Comparison of ENCODE assay signal across 24 cellular contexts in genomic region chr16:67210069-67210937, GRCh38. TPM values are rescaled to one million over a fixed set of nuclear protein-coding genes. Genes with fewer than 3 reads are reported as not detected.
DNase-seq lines count a peak whose midpoint lies in the region; FAIRE-seq and TF ChIP-seq lines count a peak whose summit lies in the region.
"Had no signal": no experiment of that assay in that cellular context is flagged by ENCODE, and none has a peak within 500 bp of the region (broad histone marks: within the 10 kb centered on the region; RNA-seq: fewer than 3 reads in every experiment).

No MANE protein-coding gene starts in this region.

- H3K4me2 ChIP-seq in H1 (ENCODE audit: insufficient read depth in 1 of 2, low read depth in 2 of 2, low read length in 2 of 2) (no peak overlapping the region), neuronal stem cell (ENCODE audit: insufficient read depth, low read length, poor library complexity, severe bottlenecking) (no peak overlapping the region)
- H3K4me2 ChIP-seq: BLaER1, KMS-11, SK-N-SH had no signal

- H4K20me1 ChIP-seq in H1 (replicated peaks in 1 of 2; ENCODE audit: control insufficient read depth in 1 of 2, insufficient read depth in 2 of 2, low read length in 2 of 2): no peaks in the 10 kb centered on the region
- H4K20me1 ChIP-seq: BLaER1 had no signal

- no peak overlapping the region for H3K4me3 ChIP-seq in H1 (ENCODE audit: extremely low read depth in 1 of 4, insufficient read depth in 2 of 4, low read depth in 3 of 4, low read length in 4 of 4)
- H3K4me3 ChIP-seq in neuronal stem cell (ENCODE audit: low read length in 2 of 2): no peak overlapping the region
- H3K4me3 ChIP-seq: BLaER1 had no signal

- WGBS in H1 (ENCODE audit: extremely low coverage in 1 of 2, insufficient coverage in 1 of 2, insufficient read length in 1 of 2, insufficient replicate concordance in 2 of 2, low coverage in 1 of 2, low lambda C conversion rate in 2 of 2, missing lambda C conversion rate in 1 of 2), 2 experiments: 84% methylated on average over 25 of the region's 25 CpGs; no CpG with 5 or more reads in 1 of the 2 experiments
- WGBS in neuronal stem cell (ENCODE audit: extremely low coverage in 2 of 2, insufficient read length in 2 of 2, insufficient replicate concordance in 1 of 2), 2 donors: no CpG with 5 or more reads among the region's 25 CpGs

- H3K23ac ChIP-seq in H1 (ENCODE audit: insufficient read length): no peak overlapping the region
- peak overlapping the region; percentile 37 for H3K23ac ChIP-seq in neuronal stem cell (ENCODE audit: low read depth, low read length, poor library complexity)

- no peak for FAIRE-seq in H1 (lab: Jason Lieb, UNC)
- FAIRE-seq: D721Med, GM12892 had no signal

- TF ChIP-seq POLR2A in H1 (IDR thresholded peaks at IDR 0.05; ENCODE audit: control extremely low read depth in 1 of 2, low read depth in 2 of 2, low read length in 2 of 2): no peak

- H2AK5ac ChIP-seq in H1 (ENCODE audit: low read depth, low read length): 0 out of 2 replicates have a peak overlapping the region, but pooled peaks have one; percentile 13
- H2AK5ac ChIP-seq in neuronal stem cell (ENCODE audit: low read depth, low read length): peak overlapping the region; percentile 79

- H2BK15ac ChIP-seq in H1 (ENCODE audit: low read length) (no peak overlapping the region), neuronal stem cell (ENCODE audit: low read length) (no peak overlapping the region)

- CTCF ChIA-PET in H1 (lab: Charles Lee; ENCODE audit: partially characterized antibody): interaction anchor here (1.3 to 8.9 kb wide), 7 partner anchors 13 to 259 kb away, joined by 3 to 111 read pairs (median 6); partner anchors contain the start of genes E2F4, ELMO3, NOL3 and TMEM208

- H3K4me1 ChIP-seq in H1 (replicated peaks in 1 of 4; ENCODE audit: control insufficient read depth in 3 of 4, insufficient read depth in 4 of 4, low read length in 3 of 4): peaks cover 0 to 10% (median 1%) of the 10 kb centered on the region in 4 experiments; a peak in 2 of 7 replicates
- peaks cover 8 to 21% of the 10 kb centered on the region in 2 donors for H3K4me1 ChIP-seq in neuronal stem cell (ENCODE audit: control insufficient read depth in 2 of 2, insufficient read depth in 1 of 2, low read depth in 1 of 2, low read length in 2 of 2)

- no peaks in the 10 kb centered on the region for H3K9me3 ChIP-seq in H1 (ENCODE audit: insufficient read depth in 2 of 2, low read depth in 1 of 2, low read length in 1 of 2)
- H3K9me3 ChIP-seq in neuronal stem cell (replicated peaks in 1 of 2; ENCODE audit: control insufficient read depth in 2 of 2, insufficient read depth in 1 of 2, low read depth in 1 of 2, low read length in 2 of 2): no peaks in the 10 kb centered on the region
- H3K9me3 ChIP-seq: BLaER1, SK-N-SH had no signal

- H2BK20ac ChIP-seq in H1 (ENCODE audit: low read length): no peak overlapping the region

- H4K91ac ChIP-seq in H1 (replicated peaks; ENCODE audit: insufficient read length, low read length): no peak overlapping the region
- H4K91ac ChIP-seq in neuronal stem cell (ENCODE audit: low read depth, low read length, poor library complexity): no peak overlapping the region

- H3K27me3 ChIP-seq in H1 (replicated peaks in 1 of 4; ENCODE audit: control insufficient read depth in 3 of 4, extremely low read depth in 1 of 4, insufficient read depth in 3 of 4, low read length in 3 of 4) (peaks cover 0 to 9% (median 6%) of the 10 kb centered on the region in 4 experiments; a peak in 4 of 7 replicates), neuronal stem cell (ENCODE audit: control insufficient read depth in 3 of 3, insufficient read depth in 3 of 3, low read depth in 1 of 3, low read length in 3 of 3) (no peaks in the 10 kb centered on the region)
- H3K27me3 ChIP-seq: BLaER1 had no signal

- H2BK12ac ChIP-seq in H1 (ENCODE audit: low read depth, low read length): no peak overlapping the region
- no peak overlapping the region for H2BK12ac ChIP-seq in neuronal stem cell (ENCODE audit: low read length)

- no peak for TF ChIP-seq EP300 in H1 (IDR thresholded peaks at IDR 0.05; ENCODE audit: borderline replicate concordance in 1 of 2, low read depth in 2 of 2, low read length in 2 of 2)

- DNase-seq in DMS79 treated with DMSO at 0.1 percent for 48 hours (lab: John Stamatoyannopoulos, UW) (peak; percentile 1), DMS79 (lab: John Stamatoyannopoulos, UW) (no peak), RPMI8226 (peak; percentile 72), H1 (ENCODE audit: low read depth in 1 of 2, low spot score in 2 of 2) (no peak), neuronal stem cell (ENCODE audit: low spot score) (no peak), AG08395 (ENCODE audit: low spot score) (no peak), SHP77 treated with DMSO at 0.1 percent for 48 hours (lab: John Stamatoyannopoulos, UW) (no peak)
- DNase-seq in activated CD4-positive, CD25-positive, alpha-beta regulatory T cell (lab: John Stamatoyannopoulos, UW): no peak
- DNase-seq: 8988T; GF-D8; NCI-H1105; NCI-H187; NCI-H526 treated with DMSO at 0.1 percent for 48 hours; NK-92 treated with Interleukin-12 subunit alpha and Interleukin-12 subunit beta, amount 100 ng/mL, for 24 hours; PC-3; SK-N-SH; T-cell had no signal

- no peak overlapping the region for H2BK5ac ChIP-seq in H1 (ENCODE audit: low read depth, low read length)
- H2BK5ac ChIP-seq in neuronal stem cell (ENCODE audit: low read length): no peak overlapping the region

- H3K18ac ChIP-seq in H1 (ENCODE audit: extremely low read depth, low read length) (no peak overlapping the region), neuronal stem cell (ENCODE audit: low read length) (peak overlapping the region; percentile 17)

- no peak overlapping the region for H2AFZ ChIP-seq in H1 (ENCODE audit: low read length)
- H2AFZ ChIP-seq in neuronal stem cell (ENCODE audit: low read length): no peak overlapping the region

- POLR2A ChIA-PET in H1 (lab: Charles Lee; ENCODE audit: partially characterized antibody): interaction anchor here (0.6 to 4.3 kb wide), 4 partner anchors 10 to 174 kb away, joined by 4 to 20 read pairs (median 4); partner anchors contain the start of gene TMEM208

- H3K56ac ChIP-seq in H1 (replicated peaks; ENCODE audit: insufficient read length, low read depth, low read length): no peak overlapping the region

- H3K79me2 ChIP-seq in H1 (ENCODE audit: control insufficient read depth in 1 of 2, insufficient read depth in 2 of 2, low read length in 2 of 2): no peaks in the 10 kb centered on the region

- H3K79me1 ChIP-seq in H1 (ENCODE audit: low read depth, low read length): no peaks in the 10 kb centered on the region
- H3K79me1 ChIP-seq in neuronal stem cell (ENCODE audit: low read depth, low read length): peaks cover 1% of the 10 kb centered on the region

- H3K36me3 ChIP-seq in H1 (ENCODE audit: control insufficient read depth in 2 of 4, insufficient read depth in 4 of 4, low read length in 3 of 4): no peaks in the 10 kb centered on the region
- peaks cover 0 to 10% of the 10 kb centered on the region in 2 donors for H3K36me3 ChIP-seq in neuronal stem cell (replicated peaks in 1 of 2; ENCODE audit: control insufficient read depth in 2 of 2, insufficient read depth in 2 of 2, low read length in 2 of 2)

- H3K9ac ChIP-seq in H1 (replicated peaks in 1 of 4; ENCODE audit: extremely low read depth in 1 of 4, low read depth in 3 of 4, low read length in 3 of 4): no peak overlapping the region
- H3K9ac ChIP-seq in neuronal stem cell (ENCODE audit: low read depth, low read length, poor library complexity): no peak overlapping the region
- H3K9ac ChIP-seq: BLaER1, KMS-11, SK-N-SH had no signal

- H3K27ac ChIP-seq in H1 (ENCODE audit: low read depth, low read length) (no peak overlapping the region), neuronal stem cell (replicated peaks; ENCODE audit: low read length) (no peak overlapping the region)
- H3K27ac ChIP-seq: BLaER1, KMS-11 had no signal

- TF ChIP-seq CTCF in H1 (IDR thresholded peaks at IDR 0.05; ENCODE audit: control extremely low read depth in 1 of 3, insufficient read depth in 1 of 3, low read depth in 1 of 3, low read length in 3 of 3): no peak

- no peak overlapping the region for H2BK120ac ChIP-seq in H1 (replicated peaks; ENCODE audit: low read depth, low read length)
- H2BK120ac ChIP-seq in neuronal stem cell (ENCODE audit: low read depth, low read length): no peak overlapping the region

- H4K5ac ChIP-seq in H1 (ENCODE audit: insufficient read length, low read depth, low read length): no peak overlapping the region

- H4K8ac ChIP-seq in H1 (ENCODE audit: extremely low read depth, insufficient read depth, low read length) (no peak overlapping the region), neuronal stem cell (ENCODE audit: low read depth, low read length) (no peak overlapping the region)

- H3K23me2 ChIP-seq in H1 (ENCODE audit: low read depth, low read length): no peaks in the 10 kb centered on the region

- H3K4ac ChIP-seq in H1 (replicated peaks; ENCODE audit: insufficient read length, low read depth, low read length): no peak overlapping the region
- H3K4ac ChIP-seq in neuronal stem cell (ENCODE audit: low read length): no peak overlapping the region

- no peak for TF ChIP-seq RAD21 in H1 (IDR thresholded peaks at IDR 0.05 in 1 of 2, conservative IDR thresholded peaks at IDR 0.05 in 1 of 2; ENCODE audit: low read depth in 2 of 2, low read length in 2 of 2)

- H3K14ac ChIP-seq in H1 (ENCODE audit: insufficient read length) (no peak overlapping the region), neuronal stem cell (ENCODE audit: low read length) (peak overlapping the region; percentile 58)

RNA-seq across cellular contexts. Expression of gene ELMO3, which starts 11.4 kb away (rescaled TPM):
- total RNA-seq in H1 (2021; fragmentation: NEBNext Ultra II Directional; extraction: Animal tissue kit (Norgen Biotek cat#: 25700)): 9.2 and 9.6 TPM in 2 replicates
- 10.9 and 14.4 TPM in 2 replicates for polyA plus RNA-seq in H1 (2011; rRNA removed)
- 15.4 TPM for polyA plus RNA-seq in H1 (2011; cell fraction: cytosol; rRNA removed)
- polyA plus RNA-seq in H1 (2011; cell fraction: nucleus; rRNA removed): 40.6 TPM
- 6.7 to 11.8 TPM (median 10.8 TPM) in 4 replicates for polyA plus RNA-seq in H1 (2012, experiment 1 of 2)
- polyA plus RNA-seq in H1 (2012, experiment 2 of 2): 9.1 TPM
- polyA plus RNA-seq in H1 (2013, experiment 1 of 2): 5.2 TPM
- 5.0 TPM for polyA plus RNA-seq in H1 (2013, experiment 2 of 2)
- polyA minus RNA-seq in H1 (2011; rRNA and poly(A)+ RNA removed): 4.5 and 7.0 TPM in 2 replicates
- polyA minus RNA-seq in H1 (2011; cell fraction: cytosol; rRNA and poly(A)+ RNA removed): 5.1 TPM
- polyA minus RNA-seq in H1 (2011; cell fraction: nucleus; rRNA and poly(A)+ RNA removed): 6.0 TPM
- polyA plus RNA-seq in neuronal stem cell (2013, experiment 1 of 2): 0.79 TPM
- polyA plus RNA-seq in neuronal stem cell (2013, experiment 2 of 2): 0.65 TPM
- polyA plus RNA-seq: CD8-positive, alpha-beta memory T cell had no signal

RNA-seq across cellular contexts. Expression of gene TMEM208, which starts 16.6 kb away (rescaled TPM):
- total RNA-seq in H1 (2021; fragmentation: NEBNext Ultra II Directional; extraction: Animal tissue kit (Norgen Biotek cat#: 25700)): 37.7 and 37.9 TPM in 2 replicates
- polyA plus RNA-seq in H1 (2011; rRNA removed): 93.9 and 100.0 TPM in 2 replicates
- polyA plus RNA-seq in H1 (2011; cell fraction: cytosol; rRNA removed): 76.6 TPM
- 66.5 TPM for polyA plus RNA-seq in H1 (2011; cell fraction: nucleus; rRNA removed)
- 42.9 to 57.2 TPM (median 49.6 TPM) in 4 replicates for polyA plus RNA-seq in H1 (2012, experiment 1 of 2)
- 71.1 TPM for polyA plus RNA-seq in H1 (2012, experiment 2 of 2)
- polyA plus RNA-seq in H1 (2013, experiment 1 of 2): 48.0 TPM
- polyA plus RNA-seq in H1 (2013, experiment 2 of 2): 59.4 TPM
- polyA minus RNA-seq in H1 (2011; rRNA and poly(A)+ RNA removed): 43.1 and 48.2 TPM in 2 replicates
- 20.2 TPM for polyA minus RNA-seq in H1 (2011; cell fraction: cytosol; rRNA and poly(A)+ RNA removed)
- polyA minus RNA-seq in H1 (2011; cell fraction: nucleus; rRNA and poly(A)+ RNA removed): 38.5 TPM
- polyA plus RNA-seq in neuronal stem cell (2013, experiment 1 of 2): 22.6 TPM
- polyA plus RNA-seq in neuronal stem cell (2013, experiment 2 of 2): 21.1 TPM

RNA-seq across cellular contexts. Expression of gene E2F4, which starts 18.3 kb away (rescaled TPM):
- total RNA-seq in H1 (2021; fragmentation: NEBNext Ultra II Directional; extraction: Animal tissue kit (Norgen Biotek cat#: 25700)): 78.0 and 79.9 TPM in 2 replicates
- 157 and 194 TPM in 2 replicates for polyA plus RNA-seq in H1 (2011; rRNA removed)
- 134 TPM for polyA plus RNA-seq in H1 (2011; cell fraction: cytosol; rRNA removed)
- polyA plus RNA-seq in H1 (2011; cell fraction: nucleus; rRNA removed): 285 TPM
- 78.1 to 93.8 TPM (median 86.1 TPM) in 4 replicates for polyA plus RNA-seq in H1 (2012, experiment 1 of 2)
- 88.7 TPM for polyA plus RNA-seq in H1 (2012, experiment 2 of 2)
- 55.2 TPM for polyA plus RNA-seq in H1 (2013, experiment 1 of 2)
- polyA plus RNA-seq in H1 (2013, experiment 2 of 2): 51.2 TPM
- 87.0 and 93.0 TPM in 2 replicates for polyA minus RNA-seq in H1 (2011; rRNA and poly(A)+ RNA removed)
- 54.8 TPM for polyA minus RNA-seq in H1 (2011; cell fraction: cytosol; rRNA and poly(A)+ RNA removed)
- polyA minus RNA-seq in H1 (2011; cell fraction: nucleus; rRNA and poly(A)+ RNA removed): 74.9 TPM
- polyA plus RNA-seq in neuronal stem cell (2013, experiment 1 of 2): 43.7 TPM
- 41.6 TPM for polyA plus RNA-seq in neuronal stem cell (2013, experiment 2 of 2)

RNA-seq across cellular contexts. Expression of gene EXOC3L1, which starts 20.4 kb away (rescaled TPM):
- 1.3 and 1.7 TPM in 2 replicates for total RNA-seq in H1 (2021; fragmentation: NEBNext Ultra II Directional; extraction: Animal tissue kit (Norgen Biotek cat#: 25700))
- 1.3 and 2.1 TPM in 2 replicates for polyA plus RNA-seq in H1 (2011; rRNA removed)
- polyA plus RNA-seq in H1 (2011; cell fraction: cytosol; rRNA removed): 1.6 TPM
- 6.4 TPM for polyA plus RNA-seq in H1 (2011; cell fraction: nucleus; rRNA removed)
- polyA plus RNA-seq in H1 (2012, experiment 1 of 2): 0.72 to 2.2 TPM (median 1.3 TPM) in 4 replicates
- 0.81 TPM for polyA plus RNA-seq in H1 (2012, experiment 2 of 2)
- 0.59 TPM for polyA plus RNA-seq in H1 (2013, experiment 1 of 2)
- polyA plus RNA-seq in H1 (2013, experiment 2 of 2): 0.57 TPM
- polyA minus RNA-seq in H1 (2011; rRNA and poly(A)+ RNA removed): 0.44 TPM in 2 replicates
- polyA minus RNA-seq in H1 (2011; cell fraction: cytosol; rRNA and poly(A)+ RNA removed): not detected
- 1.6 TPM for polyA minus RNA-seq in H1 (2011; cell fraction: nucleus; rRNA and poly(A)+ RNA removed)
- polyA plus RNA-seq in neuronal stem cell (2013, experiment 1 of 2): not detected
- 0.03 TPM for polyA plus RNA-seq in neuronal stem cell (2013, experiment 2 of 2)
- total RNA-seq: CD8-positive, alpha-beta memory T cell; H4; MCF 10A; PC-3 had no signal
- polyA plus RNA-seq: CD8-positive, alpha-beta memory T cell had no signal

RNA-seq across cellular contexts. Expression of gene MATCAP1, which starts 26.5 kb away (rescaled TPM):
- 22.9 and 23.1 TPM in 2 replicates for total RNA-seq in H1 (2021; fragmentation: NEBNext Ultra II Directional; extraction: Animal tissue kit (Norgen Biotek cat#: 25700))
- 27.5 and 38.0 TPM in 2 replicates for polyA plus RNA-seq in H1 (2011; rRNA removed)
- polyA plus RNA-seq in H1 (2011; cell fraction: cytosol; rRNA removed): 36.8 TPM
- 218 TPM for polyA plus RNA-seq in H1 (2011; cell fraction: nucleus; rRNA removed)
- polyA plus RNA-seq in H1 (2012, experiment 1 of 2): 23.0 to 37.9 TPM (median 32.2 TPM) in 4 replicates
- polyA plus RNA-seq in H1 (2012, experiment 2 of 2): 11.4 TPM
- polyA plus RNA-seq in H1 (2013, experiment 1 of 2): 13.5 TPM
- polyA plus RNA-seq in H1 (2013, experiment 2 of 2): 13.1 TPM
- 11.5 and 14.2 TPM in 2 replicates for polyA minus RNA-seq in H1 (2011; rRNA and poly(A)+ RNA removed)
- polyA minus RNA-seq in H1 (2011; cell fraction: cytosol; rRNA and poly(A)+ RNA removed): 9.8 TPM
- 36.5 TPM for polyA minus RNA-seq in H1 (2011; cell fraction: nucleus; rRNA and poly(A)+ RNA removed)
- 20.9 TPM for polyA plus RNA-seq in neuronal stem cell (2013, experiment 1 of 2)
- 17.1 TPM for polyA plus RNA-seq in neuronal stem cell (2013, experiment 2 of 2)

Comparison
In these comparisons a context has a peak if more than half of its experiments do, and no peak if none do; other contexts are left out.
1. DNase-seq: peak in DMS79 treated with DMSO at 0.1 percent for 48 hours (single experiment) and RPMI8226 (single experiment); none in DMS79 (single experiment), H1 (0 of 2), neuronal stem cell (single experiment), AG08395 (single experiment), activated CD4-positive, CD25-positive, alpha-beta regulatory T cell (0 of 4) and SHP77 treated with DMSO at 0.1 percent for 48 hours (single experiment).